In genomic region chr3:178389258-178389657, GRCh38 we compare ENCODE assay signal across 19 cellular contexts.
"Had no signal": no experiment of that assay in that cellular context is flagged by ENCODE, and none has a peak within 500 bp of the region (broad histone marks: within the 10 kb centered on the region; RNA-seq: fewer than 3 reads in every experiment).

No MANE protein-coding gene starts in this region.

- H3K4me3 ChIP-seq: colonic mucosa, esophagus muscularis mucosa, gastroesophageal sphincter, heart left ventricle, hepatocyte, lower lobe of right lung, pancreas, testis, tibial artery had no signal

- H3K79me2 ChIP-seq: hepatocyte had no signal

- H3K27ac ChIP-seq: colonic mucosa, esophagus muscularis mucosa, foreskin keratinocyte, gastroesophageal sphincter, heart left ventricle, hepatocyte, lower lobe of right lung, pancreas, testis, tibial artery had no signal

- H3K4me1 ChIP-seq: colonic mucosa, pancreas had no signal

- H3K36me3 ChIP-seq: colonic mucosa, esophagus muscularis mucosa, gastroesophageal sphincter, heart left ventricle, lower lobe of right lung, pancreas, tibial artery had no signal

- H2AFZ ChIP-seq: hepatocyte had no signal

- DNase-seq: colonic mucosa; effector CD8-positive, alpha-beta T cell; foreskin keratinocyte; heart left ventricle; left colon; left ventricle myocardium superior; lower lobe of right lung; naive thymus-derived CD8-positive, alpha-beta T cell; occipital lobe; pancreas; stimulated activated CD4-positive, alpha-beta T cell treated with anti-CD3 and anti-CD28 coated beads, Interleukin-2, amount 100 ng/mL, for 24 hours; stimulated activated CD4-positive, alpha-beta T cell treated with anti-CD3 and anti-CD28 coated beads, Interleukin-4, amount 100 ng/mL, for 24 hours; stimulated activated naive CD4-positive, alpha-beta T cell treated with Interleukin-2 at 50 U/mL for 16 hours; substantia nigra; testis; tibial artery had no signal

- H3K27me3 ChIP-seq: colonic mucosa, esophagus muscularis mucosa, foreskin keratinocyte, gastroesophageal sphincter, heart left ventricle, hepatocyte, testis, tibial artery had no signal

- H3K4me2 ChIP-seq: hepatocyte had no signal

- H3K9me3 ChIP-seq: colonic mucosa, esophagus muscularis mucosa, gastroesophageal sphincter, heart left ventricle, lower lobe of right lung, pancreas, testis, tibial artery had no signal
